ENCODE assay signal across 20 cellular contexts in the genomic region with DNA sequence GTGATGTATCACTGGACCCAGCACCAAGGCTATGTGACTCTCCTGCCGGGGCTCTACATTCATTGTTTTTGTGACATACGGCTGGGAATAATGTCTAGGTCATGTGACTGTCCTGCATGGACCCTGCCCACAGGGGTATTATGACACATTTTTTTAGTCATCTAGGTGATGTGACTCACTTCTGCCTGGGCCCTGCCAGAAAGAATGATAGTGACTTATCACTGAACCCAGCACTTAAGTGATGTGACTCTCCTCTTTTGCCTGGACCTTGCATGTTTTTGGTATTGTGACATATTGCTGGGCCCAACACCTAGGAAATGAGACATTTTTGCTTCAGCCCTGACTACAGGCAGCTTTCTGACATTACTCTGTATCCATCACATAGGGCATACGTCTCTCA.
"Had no signal": no experiment of that assay in that cellular context is flagged by ENCODE, and none has a peak within 500 bp of the region (broad histone marks: within the 10 kb centered on the region; RNA-seq: fewer than 3 reads in every experiment).

No MANE protein-coding gene starts in this region.

- H3K36me3 ChIP-seq: ovary, sigmoid colon, thoracic aorta, tibial nerve, upper lobe of right lung, uterus had no signal

- H3K4me1 ChIP-seq: psoas muscle, sigmoid colon, tibial nerve, upper lobe of right lung, uterus had no signal

- H3K4me3 ChIP-seq: dorsolateral prefrontal cortex, lung, ovary, psoas muscle, sigmoid colon, thoracic aorta, tibial nerve, upper lobe of right lung, uterus had no signal

- H3K27ac ChIP-seq: dorsolateral prefrontal cortex, ovary, psoas muscle, sigmoid colon, thoracic aorta, tibial nerve, upper lobe of right lung, uterus had no signal

- DNase-seq: cortex of kidney; dorsolateral prefrontal cortex; effector CD4-positive, alpha-beta T cell; head of caudate nucleus; natural killer cell; occipital lobe; ovary; posterior cingulate gyrus; psoas muscle; right cardiac atrium; sigmoid colon; stimulated activated CD4-positive, alpha-beta T cell treated with anti-CD3 and anti-CD28 coated beads, Interleukin-2, amount 100 ng/mL, for 24 hours; stimulated activated CD4-positive, alpha-beta T cell treated with anti-CD3 and anti-CD28 coated beads, Interleukin-4, amount 100 ng/mL, for 24 hours; stimulated activated naive B cell treated with anti-CD40 and anti-IgM and Interleukin-4, amounts not matched to agents 10 μg/mL and 1 μg/mL and 100 μg/mL, for 72 hours; upper lobe of right lung; uterus had no signal

- H3K27me3 ChIP-seq: dorsolateral prefrontal cortex, ovary, sigmoid colon, tibial nerve, upper lobe of right lung, uterus had no signal

- H3K9me3 ChIP-seq: thoracic aorta, upper lobe of right lung had no signal

- ATAC-seq: left lobe of liver; natural killer cell; psoas muscle; right cardiac atrium; stimulated activated naive B cell treated with anti-CD40 and anti-IgM and Interleukin-4, amounts not matched to agents 10 μg/mL and 1 μg/mL and 100 μg/mL, for 72 hours; upper lobe of right lung had no signal
